16 cellular contexts compared by ENCODE assay signal in the genomic region with DNA sequence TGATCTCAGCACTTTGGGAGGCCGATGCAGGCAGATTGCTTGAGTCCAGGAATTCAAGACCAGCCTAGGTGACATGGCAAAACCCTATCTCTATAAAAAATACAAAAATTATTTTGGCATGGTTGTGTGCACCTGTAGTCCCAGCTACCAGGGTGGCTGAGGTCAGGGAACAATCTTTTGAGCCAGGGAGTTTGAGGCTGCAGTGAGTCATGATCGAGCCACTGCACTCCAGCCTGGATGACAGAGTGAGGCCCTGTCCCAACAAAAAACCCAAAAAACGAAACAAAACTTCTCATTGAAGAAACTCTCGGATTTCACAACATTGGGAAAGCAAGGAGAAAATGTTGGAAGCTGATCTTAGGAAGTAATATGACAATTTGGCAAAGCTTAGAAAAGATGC.
A peak's percentile ranks its signal among the peaks of the same experiment; 100 is the strongest.
DNase-seq lines count a peak whose midpoint lies in the region; ATAC-seq and TF ChIP-seq lines count a peak whose summit lies in the region.
"Had no signal": no experiment of that assay in that cellular context is flagged by ENCODE, and none has a peak within 500 bp of the region (broad histone marks: within the 10 kb centered on the region; RNA-seq: fewer than 3 reads in every experiment).

No MANE protein-coding gene starts in this region.

- WGBS in right cardiac atrium: 69% methylated on average over 4 of the region's 4 CpGs
- 76% methylated on average over 4 of the region's 4 CpGs for WGBS in esophagus muscularis mucosa

- TF ChIP-seq CTCF in esophagus muscularis mucosa (IDR thresholded peaks at IDR 0.05): no peak

- H3K9me3 ChIP-seq in right cardiac atrium (ENCODE audit: control insufficient read depth, low read length): no peaks in the 10 kb centered on the region
- no peaks in the 10 kb centered on the region for H3K9me3 ChIP-seq in esophagus muscularis mucosa
- H3K9me3 ChIP-seq: BLaER1 treated with 17β-estradiol and CSF1 and Interleukin-3, amounts not matched to agents 10 nM and 100 nM; HAP-1 had no signal

- DNase-seq in left ventricle myocardium superior (no peak), right cardiac atrium (no peak), RPMI7951 (ENCODE audit: low read depth) (peak; percentile 20), esophagus muscularis mucosa (ENCODE audit: extremely low spot score) (peak; percentile 68), left colon (no peak), amniotic stem cell (lab: John Stamatoyannopoulos, UW) (no peak)
- DNase-seq in activated effector memory CD4-positive, alpha-beta T cell treated with anti-CD3 and anti-CD28 coated beads, Interleukin-2, amount 50 U/mL, for 16 hours: no peak
- DNase-seq: 8988T; Calu3; CD4-positive, CD25-positive, alpha-beta regulatory T cell; DMS 273 treated with DMSO at 0.1 percent for 48 hours; EL had no signal

- no peaks in the 10 kb centered on the region for H3K4me1 ChIP-seq in right cardiac atrium (ENCODE audit: control insufficient read depth, insufficient read depth, low read length)
- no peaks in the 10 kb centered on the region for H3K4me1 ChIP-seq in esophagus muscularis mucosa
- H3K4me1 ChIP-seq: BLaER1 treated with 17β-estradiol and CSF1 and Interleukin-3, amounts not matched to agents 10 nM and 100 nM; HAP-1 had no signal

- no peaks in the 10 kb centered on the region for H3K36me3 ChIP-seq in esophagus muscularis mucosa
- H3K36me3 ChIP-seq: BLaER1 treated with 17β-estradiol and CSF1 and Interleukin-3, amounts not matched to agents 10 nM and 100 nM; HAP-1 had no signal

- TF ChIP-seq EP300 in esophagus muscularis mucosa (IDR thresholded peaks at IDR 0.05): no peak

- H3K4me3 ChIP-seq in right cardiac atrium (ENCODE audit: low read length) (no peak overlapping the region), esophagus muscularis mucosa (no peak overlapping the region)
- H3K4me3 ChIP-seq: BLaER1 treated with 17β-estradiol and CSF1 and Interleukin-3, amounts not matched to agents 10 nM and 100 nM; GM23338; HAP-1 had no signal

- intact Hi-C loops in left ventricle myocardium superior (cut with micrococcal nuclease): no loop called here
- intact Hi-C loops in right cardiac atrium (cut with DNase I): no loop called here
- intact Hi-C loops in esophagus muscularis mucosa (cut with DNase I): no loop called here
- intact Hi-C loops in left colon (cut with DNase I, micrococcal nuclease): no loop called here

- H3K27ac ChIP-seq in right cardiac atrium (ENCODE audit: low read length) (no peak overlapping the region), esophagus muscularis mucosa (replicated peaks in 1 of 4) (no peak overlapping the region)
- H3K27ac ChIP-seq: BLaER1 treated with 17β-estradiol and CSF1 and Interleukin-3, amounts not matched to agents 10 nM and 100 nM had no signal

- H3K27me3 ChIP-seq in right cardiac atrium (ENCODE audit: control insufficient read depth, insufficient read depth) (no peaks in the 10 kb centered on the region), esophagus muscularis mucosa (no peaks in the 10 kb centered on the region)
- H3K27me3 ChIP-seq: BLaER1 treated with 17β-estradiol and CSF1 and Interleukin-3, amounts not matched to agents 10 nM and 100 nM had no signal

- TF ChIP-seq POLR2A in esophagus muscularis mucosa (IDR thresholded peaks at IDR 0.05; ENCODE audit: low read depth): no peak

- ATAC-seq in left ventricle myocardium superior (peak; percentile 41), right cardiac atrium (no peak), left colon (no peak), SK-N-SH treated with all-trans-retinoic acid at 6 μM for 48 hours (no peak)
- ATAC-seq: GM23338 had no signal

TF ChIP-seq in SK-N-SH treated with all-trans-retinoic acid at 6 μM for 48 hours, 23 proteins besides CTCF, POLR2A, EP300 and RAD21:
- TF ChIP-seq CREB5 (CRISPR knock-in tag; IDR thresholded peaks at IDR 0.05; ENCODE audit: low read depth) (no peak), TSHZ2 (CRISPR knock-in tag; IDR thresholded peaks at IDR 0.05) (no peak), BACH2 (CRISPR knock-in tag; IDR thresholded peaks at IDR 0.05; ENCODE audit: borderline replicate concordance) (no peak), PPARA (CRISPR knock-in tag; IDR thresholded peaks at IDR 0.05; ENCODE audit: borderline replicate concordance) (no peak), OSR1 (CRISPR knock-in tag; IDR thresholded peaks at IDR 0.05) (no peak), ZNF565 (CRISPR knock-in tag; conservative IDR thresholded peaks at IDR 0.05; ENCODE audit: low read depth) (no peak), CSDC2 (CRISPR knock-in tag; IDR thresholded peaks at IDR 0.05) (no peak), TOX (CRISPR knock-in tag; IDR thresholded peaks at IDR 0.05; ENCODE audit: borderline replicate concordance) (no peak), ZFP30 (CRISPR knock-in tag; IDR thresholded peaks at IDR 0.05) (no peak)
- TF ChIP-seq, protein P1, sequence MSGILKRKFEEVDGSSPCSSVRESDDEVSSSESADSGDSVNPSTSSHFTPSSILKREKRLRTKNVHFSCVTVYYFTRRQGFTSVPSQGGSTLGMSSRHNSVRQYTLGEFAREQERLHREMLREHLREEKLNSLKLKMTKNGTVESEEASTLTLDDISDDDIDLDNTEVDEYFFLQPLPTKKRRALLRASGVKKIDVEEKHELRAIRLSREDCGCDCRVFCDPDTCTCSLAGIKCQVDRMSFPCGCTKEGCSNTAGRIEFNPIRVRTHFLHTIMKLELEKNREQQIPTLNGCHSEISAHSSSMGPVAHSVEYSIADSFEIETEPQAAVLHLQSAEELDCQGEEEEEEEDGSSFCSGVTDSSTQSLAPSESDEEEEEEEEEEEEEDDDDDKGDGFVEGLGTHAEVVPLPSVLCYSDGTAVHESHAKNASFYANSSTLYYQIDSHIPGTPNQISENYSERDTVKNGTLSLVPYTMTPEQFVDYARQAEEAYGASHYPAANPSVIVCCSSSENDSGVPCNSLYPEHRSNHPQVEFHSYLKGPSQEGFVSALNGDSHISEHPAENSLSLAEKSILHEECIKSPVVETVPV (CRISPR knock-in tag; IDR thresholded peaks at IDR 0.05): no peak

Comparison
In these comparisons a context has a peak if more than half of its experiments do, and no peak if none do; other contexts are left out.
1. DNase-seq: peak in RPMI7951 (single experiment) and esophagus muscularis mucosa (single experiment); none in left ventricle myocardium superior (single experiment), right cardiac atrium (0 of 3), left colon (0 of 2), amniotic stem cell (single experiment) and activated effector memory CD4-positive, alpha-beta T cell treated with anti-CD3 and anti-CD28 coated beads, Interleukin-2, amount 50 U/mL, for 16 hours (single experiment).